Comparison of ENCODE assay signal across 1 cellular context in the genomic region with DNA sequence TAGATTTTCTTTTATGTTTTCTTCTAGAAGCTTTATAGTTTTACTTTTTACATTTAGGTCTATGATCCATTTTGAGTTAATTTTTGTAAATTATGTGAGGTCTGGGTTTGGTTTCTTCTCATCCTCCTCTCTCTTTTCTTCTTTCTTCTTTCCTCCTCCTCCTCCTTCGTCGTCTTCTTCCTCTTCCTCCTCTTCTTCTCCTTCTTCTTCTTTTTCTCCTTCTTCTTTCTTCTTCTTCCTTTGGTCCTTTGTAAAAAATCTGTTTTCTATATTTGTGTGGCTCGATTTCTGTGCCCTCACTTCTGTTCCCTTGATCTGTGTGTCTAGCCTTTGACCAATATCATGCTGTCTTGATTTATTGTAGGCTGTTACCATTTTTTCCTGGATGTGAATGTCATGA.
TF ChIP-seq lines count a peak whose summit lies in the region.

No MANE protein-coding gene starts in this region.

TF ChIP-seq in GM12878, 131 proteins besides CTCF, POLR2A, EP300 and RAD21:
- TF ChIP-seq ZNF24 (IDR thresholded peaks at IDR 0.05), result no peak
- TF ChIP-seq KAT2A (conservative IDR thresholded peaks at IDR 0.05; ENCODE audit: control insufficient read depth, low read depth, low read length), result no peak
- no peak for TF ChIP-seq NR2C1 (IDR thresholded peaks at IDR 0.05)
- TF ChIP-seq, protein P1, sequence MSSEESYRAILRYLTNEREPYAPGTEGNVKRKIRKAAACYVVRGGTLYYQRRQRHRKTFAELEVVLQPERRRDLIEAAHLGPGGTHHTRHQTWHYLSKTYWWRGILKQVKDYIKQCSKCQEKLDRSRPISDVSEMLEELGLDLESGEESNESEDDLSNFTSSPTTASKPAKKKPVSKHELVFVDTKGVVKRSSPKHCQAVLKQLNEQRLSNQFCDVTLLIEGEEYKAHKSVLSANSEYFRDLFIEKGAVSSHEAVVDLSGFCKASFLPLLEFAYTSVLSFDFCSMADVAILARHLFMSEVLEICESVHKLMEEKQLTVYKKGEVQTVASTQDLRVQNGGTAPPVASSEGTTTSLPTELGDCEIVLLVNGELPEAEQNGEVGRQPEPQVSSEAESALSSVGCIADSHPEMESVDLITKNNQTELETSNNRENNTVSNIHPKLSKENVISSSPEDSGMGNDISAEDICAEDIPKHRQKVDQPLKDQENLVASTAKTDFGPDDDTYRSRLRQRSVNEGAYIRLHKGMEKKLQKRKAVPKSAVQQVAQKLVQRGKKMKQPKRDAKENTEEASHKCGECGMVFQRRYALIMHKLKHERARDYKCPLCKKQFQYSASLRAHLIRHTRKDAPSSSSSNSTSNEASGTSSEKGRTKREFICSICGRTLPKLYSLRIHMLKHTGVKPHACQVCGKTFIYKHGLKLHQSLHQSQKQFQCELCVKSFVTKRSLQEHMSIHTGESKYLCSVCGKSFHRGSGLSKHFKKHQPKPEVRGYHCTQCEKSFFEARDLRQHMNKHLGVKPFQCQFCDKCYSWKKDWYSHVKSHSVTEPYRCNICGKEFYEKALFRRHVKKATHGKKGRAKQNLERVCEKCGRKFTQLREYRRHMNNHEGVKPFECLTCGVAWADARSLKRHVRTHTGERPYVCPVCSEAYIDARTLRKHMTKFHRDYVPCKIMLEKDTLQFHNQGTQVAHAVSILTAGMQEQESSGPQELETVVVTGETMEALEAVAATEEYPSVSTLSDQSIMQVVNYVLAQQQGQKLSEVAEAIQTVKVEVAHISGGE (CRISPR knock-in tag; IDR thresholded peaks at IDR 0.05), result no peak
- TF ChIP-seq NBN (IDR thresholded peaks at IDR 0.05), result 0 out of 2 replicates have a peak, but pooled peaks have one; percentile 20
